In genomic region chr10:113945687-113946085, GRCh38 we compare ENCODE assay signal across 21 cellular contexts.
"Had no signal": no experiment of that assay in that cellular context is flagged by ENCODE, and none has a peak within 500 bp of the region (broad histone marks: within the 10 kb centered on the region; RNA-seq: fewer than 3 reads in every experiment).

No MANE protein-coding gene starts in this region.

- H3K27ac ChIP-seq: cardiac muscle cell, heart right ventricle, neural progenitor cell, ovary, thyroid gland had no signal

- H3K36me3 ChIP-seq: cardiac muscle cell, heart right ventricle, neural progenitor cell, ovary, thyroid gland had no signal

- H3K4me1 ChIP-seq: neural progenitor cell had no signal

- H3K9me3 ChIP-seq: heart right ventricle, ovary, thyroid gland had no signal

- ATAC-seq: activated CD4-positive, CD25-positive, alpha-beta regulatory T cell treated with anti-CD3 and anti-CD28 coated beads, Interleukin-2, amount 50 U/mL, for 24 hours; activated CD8-positive, alpha-beta memory T cell treated with anti-CD3 and anti-CD28 coated beads, Interleukin-2, amount 10 ng/mL, durations not matched to agents 7 days and 5 days; activated CD8-positive, alpha-beta T cell treated with anti-CD3 and anti-CD28 coated beads for 36 hours; naive thymus-derived CD8-positive, alpha-beta T cell; right cardiac atrium; stimulated activated naive CD8-positive, alpha-beta T cell treated with anti-CD3 and anti-CD28 coated beads, Interleukin-15, Interleukin-2, amounts not matched to agents 100 U/mL and 50 U/mL, for 24 hours had no signal

- H3K9ac ChIP-seq: neural progenitor cell had no signal

- H3K27me3 ChIP-seq: cardiac muscle cell, heart right ventricle, neural progenitor cell, ovary, thyroid gland had no signal

- H2AFZ ChIP-seq: neural progenitor cell had no signal

- H3K4me2 ChIP-seq: neural progenitor cell had no signal

- H3K4me3 ChIP-seq: cardiac muscle cell, heart right ventricle, lung, neural progenitor cell, ovary, thyroid gland had no signal

- DNase-seq: activated CD4-positive, alpha-beta T cell treated with anti-CD3 and anti-CD28 coated beads, Interleukin-2, amount 10 ng/mL, durations not matched to agents 24 days and 14 days; activated CD8-positive, alpha-beta T cell treated with anti-CD3 and anti-CD28 coated beads for 36 hours; activated effector memory CD4-positive, alpha-beta T cell treated with anti-CD3 and anti-CD28 coated beads, Interleukin-2, amount 50 U/mL, for 16 hours; activated naive CD4-positive, alpha-beta T cell treated with anti-CD3 and anti-CD28 coated beads, Interleukin-2, amount 10 ng/mL, durations not matched to agents 7 days and 5 days; activated T-cell treated with anti-CD3 and anti-CD28 coated beads for 4 hours; amygdala; effector CD4-positive, alpha-beta T cell; erythroblast; heart right ventricle; naive thymus-derived CD8-positive, alpha-beta T cell; ovary; right cardiac atrium; stimulated activated CD4-positive, alpha-beta T cell treated with anti-CD3 and anti-CD28 coated beads, Interleukin-4, amount 100 ng/mL, for 4 hours; stimulated activated naive CD8-positive, alpha-beta T cell treated with anti-CD3 and anti-CD28 coated beads, Interleukin-15, Interleukin-2, amounts not matched to agents 100 U/mL and 50 U/mL, for 24 hours; substantia nigra; thyroid gland had no signal
